In the genomic region with DNA sequence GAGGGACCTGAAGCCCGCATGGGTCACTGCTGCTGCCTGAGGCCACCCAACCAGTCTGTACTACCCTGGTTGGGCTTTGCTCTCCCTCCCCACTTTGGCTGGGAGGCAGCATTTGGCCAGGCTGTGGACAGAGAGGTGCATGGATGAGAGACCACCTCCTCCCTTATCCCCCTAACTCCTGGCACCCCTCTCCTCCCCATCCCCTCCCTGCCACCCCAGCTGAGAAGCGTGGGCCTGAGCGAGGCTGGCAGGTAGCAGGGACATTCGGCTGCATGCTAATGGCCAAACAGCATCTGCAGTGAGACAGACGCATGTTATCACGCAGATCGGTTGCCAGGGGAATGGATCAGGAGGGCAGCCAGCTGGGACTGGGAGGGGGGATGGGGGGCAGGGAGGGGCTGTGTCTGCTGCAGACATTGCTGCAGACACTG, we compare ENCODE assay signal across 16 cellular contexts. TPM values are rescaled to one million over a fixed set of nuclear protein-coding genes. Genes with fewer than 3 reads are reported as not detected.
A peak's percentile ranks its signal among the peaks of the same experiment; 100 is the strongest.
DNase-seq lines count a peak whose midpoint lies in the region; ATAC-seq and TF ChIP-seq lines count a peak whose summit lies in the region.
"Had no signal": no experiment of that assay in that cellular context is flagged by ENCODE, and none has a peak within 500 bp of the region (broad histone marks: within the 10 kb centered on the region; RNA-seq: fewer than 3 reads in every experiment).

No MANE protein-coding gene starts in this region.

- intact Hi-C loops in Right ventricle myocardium inferior (cut with DNase I) (no loop called here), cardiac septum (cut with DNase I) (no loop called here), aorta (cut with DNase I) (no loop called here)

- no peak overlapping the region for H3K9ac ChIP-seq in SK-N-SH

- TF ChIP-seq CTCF in SK-N-SH (IDR thresholded peaks at IDR 0.05): no peak

- H3K9me3 ChIP-seq in SK-N-SH: no peaks in the 10 kb centered on the region
- H3K9me3 ChIP-seq in aorta (ENCODE audit: control insufficient read depth, low read length): no peaks in the 10 kb centered on the region
- H3K9me3 ChIP-seq: psoas muscle had no signal

- ATAC-seq in Right ventricle myocardium inferior: no peak
- peak; percentile 47 for ATAC-seq in aorta (ENCODE audit: low FRiP score)
- no peak for ATAC-seq in HG03045 (IDR thresholded peaks at IDR 0.05; ENCODE audit: unreplicated experiment)
- no peak for ATAC-seq in HG03135 (IDR thresholded peaks at IDR 0.05; ENCODE audit: unreplicated experiment)
- ATAC-seq: psoas muscle had no signal

- H2AFZ ChIP-seq in SK-N-SH (ENCODE audit: low read depth): no peak overlapping the region

- no peaks in the 10 kb centered on the region for H3K79me2 ChIP-seq in SK-N-SH (ENCODE audit: insufficient read depth)

- H3K27ac ChIP-seq in SK-N-SH (ENCODE audit: low read depth in 2 of 2, low read length in 1 of 2): peak overlapping the region in 1 of 2 experiments; percentile 93; a peak in 2 of 4 replicates
- H3K27ac ChIP-seq in aorta (ENCODE audit: low read depth in 1 of 2, low read length in 2 of 2): no peak overlapping the region
- H3K27ac ChIP-seq: psoas muscle had no signal

- CTCF ChIA-PET in SK-N-SH (lab: Yijun Ruan, JAX): interaction anchor here (0.6 to 4.1 kb wide), 10 partner anchors 10 to 467 kb away, joined by 3 to 34 read pairs (median 4); a partner anchor contains a TSS

- H3K4me1 ChIP-seq in SK-N-SH (ENCODE audit: control insufficient read depth in 1 of 2, insufficient read depth in 2 of 2, low read depth in 1 of 2, low read length in 1 of 2) (peaks cover 0 to 30% of the 10 kb centered on the region in 2 experiments; a peak in 1 of 4 replicates), aorta (ENCODE audit: control insufficient read depth in 1 of 2, insufficient read depth in 2 of 2, low read length in 2 of 2) (no peaks in the 10 kb centered on the region)
- H3K4me1 ChIP-seq: psoas muscle had no signal

- DNase-seq in Right ventricle myocardium inferior (ENCODE audit: missing footprints) (peak; percentile 50), cardiac septum (ENCODE audit: low spot score) (no peak), SK-N-SH (peak; percentile 98), hepatic stellate cell (ENCODE audit: low spot score) (peak; percentile 75), aorta (peak; percentile 64 to 80), NCI-H2081 treated with DMSO at 0.1 percent for 48 hours (lab: John Stamatoyannopoulos, UW) (no peak)
- DNase-seq: activated CD4-positive, alpha-beta T cell treated with anti-CD3 and anti-CD28 coated beads, Interleukin-2, amount 50 U/mL, for 48 hours; activated naive CD4-positive, alpha-beta T cell treated with anti-CD3 and anti-CD28 coated beads for 36 hours; GDM1; mammary epithelial cell had no signal

- H3K4me3 ChIP-seq in SK-N-SH (ENCODE audit: low read depth in 2 of 2, low read length in 1 of 2) (no peak overlapping the region), aorta (ENCODE audit: low read length in 2 of 2) (no peak overlapping the region)
- H3K4me3 ChIP-seq: psoas muscle had no signal

- POLR2A ChIA-PET in SK-N-SH (lab: Yijun Ruan, JAX): interaction anchor here (1.1 to 2.0 kb wide), 3 partner anchors 11 to 466 kb away, joined by 3 to 20 read pairs (median 4); a partner anchor contains a TSS

- H3K27me3 ChIP-seq in SK-N-SH (ENCODE audit: insufficient read depth): peaks cover 21% of the 10 kb centered on the region
- H3K27me3 ChIP-seq in aorta (ENCODE audit: control insufficient read depth in 1 of 2, insufficient read depth in 2 of 2, low read length in 1 of 2): no peaks in the 10 kb centered on the region

- no peak overlapping the region for H3K4me2 ChIP-seq in SK-N-SH

- no peaks in the 10 kb centered on the region for H3F3A ChIP-seq in SK-N-SH (replicated peaks; ENCODE audit: insufficient read depth)

- H3K36me3 ChIP-seq in SK-N-SH (replicated peaks in 1 of 2; ENCODE audit: control insufficient read depth in 1 of 2, insufficient read depth in 2 of 2, low read length in 1 of 2) (no peaks in the 10 kb centered on the region), aorta (ENCODE audit: control insufficient read depth in 1 of 2, insufficient read depth in 2 of 2, low read length in 1 of 2) (no peaks in the 10 kb centered on the region)

- 0 out of 2 replicates have a peak, but pooled peaks have one; percentile 18 for TF ChIP-seq RAD21 in SK-N-SH (IDR thresholded peaks at IDR 0.05; ENCODE audit: low read length)

- no peaks in the 10 kb centered on the region for H3K9me2 ChIP-seq in SK-N-SH

- TF ChIP-seq EP300 in SK-N-SH (IDR thresholded peaks at IDR 0.05; ENCODE audit: borderline replicate concordance in 1 of 2, low read depth in 1 of 2, low read length in 1 of 2): peak in 1 of 2 experiments; percentile 63; a peak in 2 of 4 replicates

- no peaks in the 10 kb centered on the region for H4K20me1 ChIP-seq in SK-N-SH (ENCODE audit: insufficient read depth)

- WGBS in SK-N-SH (ENCODE audit: low lambda C conversion rate): 25% methylated on average over 7 of the region's 7 CpGs
- 0 to 10% methylated on average over 7 of the region's 7 CpGs for WGBS in aorta, 2 donors

TF ChIP-seq in SK-N-SH, 30 proteins besides CTCF, POLR2A, EP300 and RAD21:
- TF ChIP-seq CHD2 (IDR thresholded peaks at IDR 0.05; ENCODE audit: low read length, partially characterized antibody) (peak; percentile 94), TAF1 (IDR thresholded peaks at IDR 0.05; ENCODE audit: borderline replicate concordance, low read depth, low read length) (no peak), MXI1 (IDR thresholded peaks at IDR 0.05; ENCODE audit: low read depth, low read length) (peak; percentile 91), GATA2 (CRISPR knock-in tag; IDR thresholded peaks at IDR 0.05) (peak; percentile 96)
- TF ChIP-seq, protein P1, sequence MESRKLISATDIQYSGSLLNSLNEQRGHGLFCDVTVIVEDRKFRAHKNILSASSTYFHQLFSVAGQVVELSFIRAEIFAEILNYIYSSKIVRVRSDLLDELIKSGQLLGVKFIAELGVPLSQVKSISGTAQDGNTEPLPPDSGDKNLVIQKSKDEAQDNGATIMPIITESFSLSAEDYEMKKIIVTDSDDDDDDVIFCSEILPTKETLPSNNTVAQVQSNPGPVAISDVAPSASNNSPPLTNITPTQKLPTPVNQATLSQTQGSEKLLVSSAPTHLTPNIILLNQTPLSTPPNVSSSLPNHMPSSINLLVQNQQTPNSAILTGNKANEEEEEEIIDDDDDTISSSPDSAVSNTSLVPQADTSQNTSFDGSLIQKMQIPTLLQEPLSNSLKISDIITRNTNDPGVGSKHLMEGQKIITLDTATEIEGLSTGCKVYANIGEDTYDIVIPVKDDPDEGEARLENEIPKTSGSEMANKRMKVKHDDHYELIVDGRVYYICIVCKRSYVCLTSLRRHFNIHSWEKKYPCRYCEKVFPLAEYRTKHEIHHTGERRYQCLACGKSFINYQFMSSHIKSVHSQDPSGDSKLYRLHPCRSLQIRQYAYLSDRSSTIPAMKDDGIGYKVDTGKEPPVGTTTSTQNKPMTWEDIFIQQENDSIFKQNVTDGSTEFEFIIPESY (IDR thresholded peaks at IDR 0.05; ENCODE audit: borderline replicate concordance, low read depth): no peak
TF ChIP-seq in SK-N-SH: peak in this region for 3.

RNA-seq across cellular contexts. Expression of a gene that starts 2.5 kb away (rescaled TPM):
- total RNA-seq in Right ventricle myocardium inferior: not detected
- 0.30 TPM for total RNA-seq in cardiac septum
- polyA plus RNA-seq in SK-N-SH (2012; rRNA removed): 1.2 and 1.3 TPM in 2 replicates
- 0.54 and 0.76 TPM in 2 replicates for polyA plus RNA-seq in SK-N-SH (2012; cell fraction: cytosol; rRNA removed)
- polyA plus RNA-seq in SK-N-SH (2012; cell fraction: nucleus; rRNA removed): 1.7 and 2.0 TPM in 2 replicates
- total RNA-seq in aorta: 10 to 100 TPM; 15.3 to 20.8 TPM
- 10 to 100 TPM in 1 of 2 donors, 1 to 10 TPM in 1; 9.1 to 43.6 TPM for polyA plus RNA-seq in aorta
- total RNA-seq: glomerular endothelial cell, mammary epithelial cell, NCI-H460, psoas muscle, SK-MEL-5 had no signal
- polyA plus RNA-seq: mammary epithelial cell had no signal

RNA-seq across cellular contexts. Expression of a gene that starts 11.0 kb away (rescaled TPM):
- total RNA-seq in Right ventricle myocardium inferior: 14.3 TPM
- total RNA-seq in cardiac septum: 25.8 TPM
- polyA plus RNA-seq in SK-N-SH (2012; rRNA removed): 19.6 and 24.9 TPM in 2 replicates
- polyA plus RNA-seq in SK-N-SH (2012; cell fraction: cytosol; rRNA removed): 11.9 and 16.5 TPM in 2 replicates
- 48.2 and 49.1 TPM in 2 replicates for polyA plus RNA-seq in SK-N-SH (2012; cell fraction: nucleus; rRNA removed)
- 10 to 100 TPM; 36.7 to 41.9 TPM for total RNA-seq in aorta
- polyA plus RNA-seq in aorta: 1 to 10 TPM; 2.4 to 9.6 TPM

Comparison
In these comparisons a context has a peak if more than half of its experiments do, and no peak if none do; other contexts are left out.
1. DNase-seq: peak in Right ventricle myocardium inferior (single experiment), SK-N-SH (single experiment), hepatic stellate cell (single experiment) and aorta (2 of 2); none in cardiac septum (single experiment) and NCI-H2081 treated with DMSO at 0.1 percent for 48 hours (single experiment).
2. RNA of a gene that starts 2.5 kb away (total RNA-seq): 15.3 to 20.8 TPM in aorta; 0.30 TPM in cardiac septum (single experiment) and not detected in Right ventricle myocardium inferior (single experiment); every median in the first group is over 10 times any median in the second.